In the genomic region with DNA sequence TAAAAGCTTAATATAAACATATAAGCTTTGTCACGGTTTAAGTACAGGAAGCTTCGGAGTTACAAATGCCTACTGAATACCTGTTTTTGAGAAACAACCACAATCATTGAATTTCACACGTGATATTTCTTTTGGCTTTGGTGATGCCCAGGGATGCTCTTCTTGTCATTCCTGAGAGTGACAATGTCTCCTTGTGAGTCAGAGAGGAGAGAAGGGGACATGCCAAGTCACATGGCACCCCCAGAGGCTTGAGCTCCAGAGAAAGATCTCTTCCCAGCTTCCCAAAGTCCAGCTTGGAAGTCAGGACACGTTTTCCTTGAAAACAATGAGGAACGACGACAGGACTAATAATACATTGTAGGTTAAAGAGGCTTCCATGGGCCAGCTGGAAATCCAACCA, we compare ENCODE assay signal across 19 cellular contexts.
"Had no signal": no experiment of that assay in that cellular context is flagged by ENCODE, and none has a peak within 500 bp of the region (broad histone marks: within the 10 kb centered on the region; RNA-seq: fewer than 3 reads in every experiment).

No MANE protein-coding gene starts in this region.

- H3K9me3 ChIP-seq: SK-N-SH had no signal

- DNase-seq: IMR-90, Karpas-422, KG1, MG63, NCI-H1092 treated with DMSO at 0.1 percent for 48 hours, NCI-H1436, NCI-H1694, NCI-H187 treated with DMSO at 0.1 percent for 48 hours, NCI-H2081, NCI-H2107, NCI-H2227 treated with DMSO at 0.1 percent for 48 hours, NCI-H524, NCI-H526 treated with DMSO at 0.1 percent for 48 hours, NCI-H748 treated with DMSO at 0.1 percent for 48 hours, SHP77, SK-N-SH, SW 1271 had no signal

- H3K9ac ChIP-seq: SK-N-SH had no signal

- FAIRE-seq: HepG2 had no signal

- H3K4me3 ChIP-seq: MG63 had no signal

- H3K4me2 ChIP-seq: SK-N-SH had no signal

- H3K27ac ChIP-seq: RWPE1 had no signal

- H3K27me3 ChIP-seq: MG63 had no signal

- ATAC-seq: HepG2 had no signal
